In the genomic region with DNA sequence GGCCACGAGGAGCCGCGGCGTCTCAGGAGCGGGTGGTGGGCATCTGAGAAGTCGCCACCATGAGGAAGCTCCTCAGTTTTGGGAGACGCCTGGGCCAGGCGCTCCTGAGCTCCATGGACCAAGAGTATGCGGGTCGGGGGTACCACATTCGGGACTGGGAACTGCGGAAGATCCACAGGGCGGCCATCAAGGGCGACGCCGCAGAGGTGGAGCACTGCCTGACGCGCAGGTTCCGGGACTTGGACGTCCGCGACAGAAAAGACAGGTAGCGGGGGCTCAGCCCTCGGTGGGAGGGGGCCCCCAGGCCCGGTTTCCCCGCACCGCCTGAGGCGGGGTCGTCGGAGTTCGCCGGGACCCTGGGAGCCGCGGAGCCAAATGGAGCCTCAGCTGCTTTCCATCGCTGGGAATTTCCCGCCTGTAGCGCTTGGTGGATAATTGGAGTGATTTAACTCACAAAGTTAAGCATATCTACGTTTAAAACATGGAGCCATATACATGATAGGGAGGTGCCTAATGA, we compare ENCODE assay signal across 8 cellular contexts. TPM values are rescaled to one million over a fixed set of nuclear protein-coding genes. Genes with fewer than 3 reads are reported as not detected.
DNase-seq lines count a peak whose midpoint lies in the region; ATAC-seq and TF ChIP-seq lines count a peak whose summit lies in the region.

No MANE protein-coding gene starts in this region.

- H3K4me1 ChIP-seq in ES-I3 (ENCODE audit: insufficient read depth, low read length) (no peaks in the 10 kb centered on the region), mesodermal cell (ENCODE audit: control insufficient read depth, insufficient read depth, low read length, poor library complexity, severe bottlenecking) (no peaks in the 10 kb centered on the region), Karpas-422 (ENCODE audit: low read length) (no peaks in the 10 kb centered on the region)

- H3K4me2 ChIP-seq in Karpas-422 (ENCODE audit: low read depth, low read length, poor library complexity, severe bottlenecking) = no peak overlapping the region

- H4K20me1 ChIP-seq in Karpas-422 (ENCODE audit: insufficient read depth, low read depth, low read length) = no peaks in the 10 kb centered on the region

- H3K36me3 ChIP-seq in ES-I3 (ENCODE audit: insufficient read depth, low read length) (no peaks in the 10 kb centered on the region), mesodermal cell (ENCODE audit: control insufficient read depth, insufficient read depth, low read length) (no peaks in the 10 kb centered on the region), Karpas-422 (ENCODE audit: insufficient read depth, low read length) (no peaks in the 10 kb centered on the region)

- no peaks in the 10 kb centered on the region for H3K79me2 ChIP-seq in Karpas-422 (ENCODE audit: low read length)

- TF ChIP-seq CTCF in cardiac fibroblast (IDR thresholded peaks at IDR 0.05; ENCODE audit: low read depth, low read length) = no peak

- no peaks in the 10 kb centered on the region for H3K9me2 ChIP-seq in Karpas-422 (replicated peaks; ENCODE audit: insufficient read depth, low read length)

- H2AFZ ChIP-seq in Karpas-422 (ENCODE audit: low read length) = no peak overlapping the region

- no peaks in the 10 kb centered on the region for H3K27me3 ChIP-seq in Karpas-422 (ENCODE audit: low read length)

- no peak overlapping the region for H3K27ac ChIP-seq in mesodermal cell (ENCODE audit: low read depth, low read length, severe bottlenecking)
- H3K27ac ChIP-seq in Karpas-422 (ENCODE audit: low read length) = no peak overlapping the region

- H3K4me3 ChIP-seq in cardiac fibroblast (replicated peaks in 1 of 2; ENCODE audit: low read depth in 2 of 2, low read length in 2 of 2) (peak overlapping the region; percentile 51), mesodermal cell (ENCODE audit: extremely low read depth, insufficient read depth, low read length, poor library complexity, severe bottlenecking) (peak overlapping the region; percentile 68), Karpas-422 (ENCODE audit: low read length) (no peak overlapping the region)

- H3K9me3 ChIP-seq in ES-I3 (ENCODE audit: control insufficient read depth, insufficient read depth, low read length) (no peaks in the 10 kb centered on the region), mesodermal cell (ENCODE audit: control insufficient read depth, low read length) (no peaks in the 10 kb centered on the region), Karpas-422 (ENCODE audit: low read length) (no peaks in the 10 kb centered on the region)

- H3K9ac ChIP-seq in ES-I3 (ENCODE audit: low read depth, low read length) = peak overlapping the region; percentile 80
- no peak overlapping the region for H3K9ac ChIP-seq in Karpas-422 (ENCODE audit: low read length)

- DNase-seq in NCI-H1930 (lab: John Stamatoyannopoulos, UW) (peak; percentile 38 to 42), cardiac fibroblast (ENCODE audit: low read depth in 2 of 2) (peak in 1 of 2 donors; percentile 2), putamen (ENCODE audit: low spot score) (no peak), Karpas-422 (no peak), NCI-H2196 (lab: John Stamatoyannopoulos, UW; ENCODE audit: unreplicated experiment) (no peak)

- ATAC-seq in GM18498 (IDR thresholded peaks at IDR 0.05; ENCODE audit: unreplicated experiment) = no peak

- WGBS in mesodermal cell (ENCODE audit: insufficient coverage in 2 of 2), 2 experiments = 1% methylated on average over 25 to 37 of the region's 38 CpGs

RNA-seq across cellular contexts. Expression of a gene that starts 0.4 kb away (rescaled TPM):
- polyA plus RNA-seq in mesodermal cell (2013, experiment 1 of 2) = 7.5 TPM
- polyA plus RNA-seq in mesodermal cell (2013, experiment 2 of 2) = 9.5 TPM
- not detected in 2 replicates for total RNA-seq in Karpas-422 (2014; rRNA removed; shearing (Covaris generic); ENCODE audit: low replicate concordance)

RNA-seq across cellular contexts. Expression of a gene that starts 50.8 kb away (rescaled TPM):
- polyA plus RNA-seq in mesodermal cell (2013, experiment 1 of 2) = 21.3 TPM
- polyA plus RNA-seq in mesodermal cell (2013, experiment 2 of 2) = 18.7 TPM
- total RNA-seq in Karpas-422 (2014; rRNA removed; shearing (Covaris generic); ENCODE audit: low replicate concordance) = 18.6 and 19.7 TPM in 2 replicates

Comparison
In these comparisons a context has a peak if more than half of its experiments do, and no peak if none do; other contexts are left out.
1. DNase-seq: peak in NCI-H1930 (2 of 2); none in putamen (single experiment), Karpas-422 (single experiment) and NCI-H2196 (single experiment).